Comparison of ENCODE assay signal across 8 cellular contexts in the genomic region with DNA sequence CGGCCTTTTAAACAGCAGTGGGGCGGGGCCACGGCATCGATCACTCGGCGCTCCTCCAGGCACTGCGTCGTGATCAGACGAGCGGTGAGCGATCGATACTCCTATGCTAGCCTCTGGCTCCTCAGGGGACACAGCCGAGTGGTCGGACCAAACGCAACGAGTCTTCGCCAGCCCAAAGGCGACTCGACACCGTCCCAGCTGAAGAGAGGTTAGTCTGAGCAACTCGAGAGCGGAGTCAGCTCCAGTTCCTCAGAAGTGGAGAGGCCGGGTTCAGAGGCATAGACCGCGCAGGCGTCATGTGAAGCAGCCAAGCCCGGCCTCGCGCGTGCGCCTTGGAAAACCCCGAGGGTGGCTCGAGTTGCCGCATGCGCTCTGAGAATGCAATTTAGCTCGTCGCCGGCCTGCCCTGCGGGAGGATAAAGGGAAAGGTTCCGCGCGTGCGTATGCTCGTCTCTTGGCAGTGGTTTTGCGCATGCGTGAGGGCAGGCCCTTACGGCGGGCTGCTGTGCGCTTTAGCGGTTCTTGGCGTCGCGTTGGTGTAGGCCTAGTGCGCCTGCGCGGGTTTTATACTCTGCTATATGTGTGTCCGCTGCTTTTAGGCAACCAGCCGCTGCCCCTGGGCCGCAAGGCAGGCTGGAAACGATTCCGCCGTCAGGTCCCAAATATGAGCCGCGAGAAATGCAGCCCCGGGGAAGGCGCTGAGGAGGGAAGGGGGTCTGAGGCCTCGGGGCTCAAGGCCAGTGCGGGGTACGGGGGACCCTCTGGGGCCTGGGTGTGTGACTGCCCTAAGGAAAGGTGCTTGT. TPM values are rescaled to one million over a fixed set of nuclear protein-coding genes. Genes with fewer than 3 reads are reported as not detected.
DNase-seq lines count a peak whose midpoint lies in the region; ATAC-seq and TF ChIP-seq lines count a peak whose summit lies in the region.

A gene (plus strand): TSS at position 98 of the 803 bp plus-strand sequence. CDS start 6,598 bp downstream, outside the sequence.

- ATAC-seq in HG02798 (IDR thresholded peaks at IDR 0.05; ENCODE audit: poor library complexity, unreplicated experiment), result peak; percentile 94
- peak; percentile 95 to 97 (median 96) for ATAC-seq in heart left ventricle
- ATAC-seq in upper lobe of left lung (ENCODE audit: low FRiP score in 2 of 2), result peak; percentile 98

- intact Hi-C loops in heart left ventricle (cut with DNase I), result no loop called here

- DNase-seq in NCI-H1436 (lab: John Stamatoyannopoulos, UW) (peak; percentile 99), T follicular helper cell (ENCODE audit: low read depth) (peak; percentile 100), heart left ventricle (peak; percentile 99 to 100 (median 100)), pons (ENCODE audit: low spot score) (peak; percentile 99), upper lobe of left lung (peak; percentile 98 to 99)

- peak in 1 of 4 donors; percentile 38 for TF ChIP-seq EP300 in upper lobe of left lung (IDR thresholded peaks at IDR 0.05)

- peak within 1 kb of the TSS; percentile 59 for H3K4me3 ChIP-seq in GM12875 (ENCODE audit: low read depth, low read length)
- H3K4me3 ChIP-seq in heart left ventricle, result peak within 1 kb of the TSS; percentile 33 to 97 (median 70)
- H3K4me3 ChIP-seq in upper lobe of left lung, result peak within 1 kb of the TSS; percentile 40 to 69 (median 63)

- H3K27ac ChIP-seq in adipose tissue (ENCODE audit: low read depth, low read length) (peak within 1 kb of the TSS; percentile 90), heart left ventricle (peak within 1 kb of the TSS; percentile 91 to 100 (median 98)), upper lobe of left lung (peak within 1 kb of the TSS; percentile 91 to 96 (median 94))

- 0% methylated on average over 68 to 69 of the region's 69 CpGs for WGBS in adipose tissue, 3 donors
- WGBS in heart left ventricle, 4 donors, result 0 to 1% (median 0%) methylated on average over 13 to 69 of the region's 69 CpGs
- 0 to 1% methylated on average over 1 to 58 of the region's 69 CpGs for WGBS in upper lobe of left lung, 2 donors

- TF ChIP-seq CTCF in GM12875 (IDR thresholded peaks at IDR 0.05; ENCODE audit: borderline replicate concordance, insufficient read depth, low read depth, low read length), result no peak
- peak in 1 of 12 donors; percentile 1 for TF ChIP-seq CTCF in heart left ventricle (IDR thresholded peaks at IDR 0.05)
- TF ChIP-seq CTCF in upper lobe of left lung (IDR thresholded peaks at IDR 0.05), result peak in 2 of 6 experiments; percentile 8 to 9

- TF ChIP-seq POLR2A in heart left ventricle (IDR thresholded peaks at IDR 0.05) (peak in 1 of 2 donors; percentile 55), upper lobe of left lung (IDR thresholded peaks at IDR 0.05) (peak in 3 of 4 donors; percentile 37 to 80 (median 39))

- H3K36me3 ChIP-seq in heart left ventricle, result peaks cover 0 to 6% (median 0%) of the 10 kb centered on the region in 9 donors
- H3K36me3 ChIP-seq in upper lobe of left lung, result peaks cover 0 to 2% (median 0%) of the 10 kb centered on the region in 4 donors

- no peaks in the 10 kb centered on the region for H3K9me3 ChIP-seq in heart left ventricle
- no peaks in the 10 kb centered on the region for H3K9me3 ChIP-seq in upper lobe of left lung

- H3K27me3 ChIP-seq in heart left ventricle, result no peaks in the 10 kb centered on the region
- no peaks in the 10 kb centered on the region for H3K27me3 ChIP-seq in upper lobe of left lung

- H3K4me1 ChIP-seq in heart left ventricle (peaks cover 2 to 27% (median 11%) of the 10 kb centered on the region in 12 donors), upper lobe of left lung (peaks cover 11 to 22% (median 15%) of the 10 kb centered on the region in 4 donors)

RNA-seq across cellular contexts. Expression of the gene that starts here (rescaled TPM):
- polyA plus RNA-seq in adipose tissue (1 to 10 TPM; 2.5 to 4.2 (median 2.6) TPM), heart left ventricle (1 to 10 TPM; 1.4 to 3.9 TPM)
- total RNA-seq in heart left ventricle (1 to 10 TPM; 2.0 to 8.4 (median 3.5) TPM), upper lobe of left lung (10 to 100 TPM in 1 of 6 donors, 1 to 10 TPM in 5; 5.1 to 50.3 (median 6.2) TPM)

Comparison
In these comparisons a context has a peak if more than half of its experiments do, and no peak if none do; other contexts are left out.
1. Peak in every context shown above with its lines: DNase-seq, ATAC-seq, H3K4me3 ChIP-seq and H3K27ac ChIP-seq.